23 cellular contexts compared by ENCODE assay signal in genomic region chr13:30333601-30334000, GRCh38.
"Had no signal": no experiment of that assay in that cellular context is flagged by ENCODE, and none has a peak within 500 bp of the region (broad histone marks: within the 10 kb centered on the region; RNA-seq: fewer than 3 reads in every experiment).

No MANE protein-coding gene starts in this region.

- DNase-seq: activated CD4-positive, alpha-beta T cell treated with anti-CD3 and anti-CD28 coated beads for 1 hour; activated T-cell treated with anti-CD3 and anti-CD28 coated beads, Interleukin-2, amount 50 U/mL, for 1 hour; aorta; dermis blood vessel endothelial cell; effector CD8-positive, alpha-beta T cell; foreskin melanocyte; head of caudate nucleus; lower lobe of right lung; naive thymus-derived CD8-positive, alpha-beta T cell; stimulated activated CD4-positive, alpha-beta T cell treated with anti-CD3 and anti-CD28 coated beads, Interleukin-15, amount 100 ng/mL, for 24 hours; stimulated activated CD8-positive, alpha-beta memory T cell treated with anti-CD3 and anti-CD28 coated beads, Interleukin-4, amount 100 ng/mL, for 48 hours; stimulated activated naive CD4-positive, alpha-beta T cell; T-cell; testis; trophoblast cell; WERI-Rb-1 had no signal

- H3K4me3 ChIP-seq: lower lobe of right lung, neural progenitor cell, smooth muscle cell, testis had no signal

- H3K4me1 ChIP-seq: lower lobe of right lung, neural progenitor cell, testis had no signal

- H3K36me3 ChIP-seq: lower lobe of right lung, neural progenitor cell, WERI-Rb-1 had no signal

- H3K27ac ChIP-seq: lower lobe of right lung, neural progenitor cell, testis, WERI-Rb-1 had no signal

- H3K27me3 ChIP-seq: neural progenitor cell, testis had no signal

- H2AFZ ChIP-seq: neural progenitor cell had no signal

- ATAC-seq: activated naive CD4-positive, alpha-beta T cell treated with anti-CD3 and anti-CD28 coated beads, Interleukin-2, amount 50 U/mL, for 72 hours; activated T-helper 17 cell treated with anti-CD3 and anti-CD28 coated beads, Interleukin-2, amount 50 U/mL, for 72 hours; esophagus mucosa; lower lobe of right lung; naive thymus-derived CD8-positive, alpha-beta T cell; sciatic nerve; T-cell had no signal

- H3K4me2 ChIP-seq: neural progenitor cell, smooth muscle cell had no signal

- H3K9ac ChIP-seq: neural progenitor cell had no signal

- H3K9me3 ChIP-seq: lower lobe of right lung, testis had no signal

- FAIRE-seq: keratinocyte had no signal
